ENCODE assay signal across 19 cellular contexts in the genomic region with DNA sequence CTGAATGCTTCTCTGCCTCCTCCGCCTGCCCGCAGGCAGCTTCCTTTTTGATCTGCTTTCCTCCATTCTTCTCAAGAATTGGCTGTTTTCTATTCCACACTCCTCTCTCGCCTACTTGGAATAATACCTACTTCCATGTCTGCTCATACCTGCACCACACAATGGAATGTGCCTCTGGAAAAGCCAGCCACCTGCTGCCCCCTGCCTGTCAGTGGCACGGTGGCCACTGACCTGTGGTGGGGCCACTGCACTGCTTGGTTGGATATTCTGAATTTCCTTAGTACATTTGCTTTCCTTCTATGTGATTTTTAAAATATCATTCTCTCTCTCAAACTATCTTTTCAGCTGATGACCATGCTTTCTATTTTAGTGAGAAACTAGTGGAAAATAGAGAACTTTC.
A peak's percentile ranks its signal among the peaks of the same experiment; 100 is the strongest.
DNase-seq lines count a peak whose midpoint lies in the region; ATAC-seq and TF ChIP-seq lines count a peak whose summit lies in the region.
"Had no signal": no experiment of that assay in that cellular context is flagged by ENCODE, and none has a peak within 500 bp of the region (broad histone marks: within the 10 kb centered on the region; RNA-seq: fewer than 3 reads in every experiment).

No MANE protein-coding gene starts in this region.

- intact Hi-C loops in OCI-LY7 (cut with micrococcal nuclease; ENCODE audit: unreplicated experiment): no loop called here
- intact Hi-C loops in lower lobe of right lung (cut with DNase I): no loop called here
- intact Hi-C loops in left ventricle myocardium inferior (cut with micrococcal nuclease): no loop called here

- H3K9me2 ChIP-seq in OCI-LY7 (ENCODE audit: insufficient read depth, low read length): no peaks in the 10 kb centered on the region

- BruUV-seq in OCI-LY7 (replicated peaks; lab: Mats Ljungman, UMichigan): no TSS peak

- no peaks in the 10 kb centered on the region for H3K27me3 ChIP-seq in lower lobe of right lung (ENCODE audit: low read depth)
- peaks cover 7% of the 10 kb centered on the region for H3K27me3 ChIP-seq in left ventricle myocardium inferior (ENCODE audit: low read depth)
- H3K27me3 ChIP-seq: BLaER1 treated with 17β-estradiol and CSF1 and Interleukin-3, amounts not matched to agents 10 nM and 100 nM had no signal

- H3K27ac ChIP-seq in OCI-LY7 (ENCODE audit: low read depth, low read length, poor library complexity, severe bottlenecking) (no peak overlapping the region), lower lobe of right lung (no peak overlapping the region), left ventricle myocardium inferior (replicated peaks) (no peak overlapping the region)
- H3K27ac ChIP-seq: BLaER1 treated with 17β-estradiol and CSF1 and Interleukin-3, amounts not matched to agents 10 nM and 100 nM; HL-60; SK-N-MC had no signal

- H3K9me3 ChIP-seq in OCI-LY7 (ENCODE audit: low read length) (no peaks in the 10 kb centered on the region), lower lobe of right lung (no peaks in the 10 kb centered on the region), left ventricle myocardium inferior (replicated peaks) (peaks cover 14% of the 10 kb centered on the region)

- peak; percentile 14 for DNase-seq in DMS53 (lab: John Stamatoyannopoulos, UW)
- no peak for DNase-seq in DMS53 treated with DMSO at 0.1 percent for 48 hours (lab: John Stamatoyannopoulos, UW; ENCODE audit: unreplicated experiment)
- peak; percentile 10 for DNase-seq in ELF-1 (ENCODE audit: low read depth, low spot score)
- no peak for DNase-seq in OCI-LY7 (ENCODE audit: low spot score)
- no peak for DNase-seq in lower lobe of right lung
- DNase-seq in 8988T: no peak
- no peak for DNase-seq in left ventricle myocardium inferior
- DNase-seq in activated CD4-positive, alpha-beta T cell treated with anti-CD3 and anti-CD28 coated beads for 4 hours: no peak
- DNase-seq: HCEC 1CT, NCI-H1048, NCI-H1436 treated with DMSO at 0.1 percent for 48 hours, NCI-H2081 treated with DMSO at 0.1 percent for 48 hours, NCI-H2227 treated with DMSO at 0.1 percent for 48 hours, NCI-H524 treated with DMSO at 0.1 percent for 48 hours, T-helper 1 cell had no signal

- H3K79me2 ChIP-seq in OCI-LY7 (ENCODE audit: insufficient read depth, low read depth, low read length): no peaks in the 10 kb centered on the region

- ATAC-seq in lower lobe of right lung: no peak
- ATAC-seq: K562 had no signal

- H3K36me3 ChIP-seq in OCI-LY7 (ENCODE audit: insufficient read depth, low read length) (no peaks in the 10 kb centered on the region), lower lobe of right lung (no peaks in the 10 kb centered on the region), left ventricle myocardium inferior (no peaks in the 10 kb centered on the region)
- H3K36me3 ChIP-seq: BLaER1 treated with 17β-estradiol and CSF1 and Interleukin-3, amounts not matched to agents 10 nM and 100 nM had no signal

- POLR2A ChIA-PET in OCI-LY7 (lab: Charles Lee): interaction anchor here (1.1 kb wide), 1 partner anchor 97 kb away, joined by 4 read pairs; no protein-coding TSS in a partner anchor

- TF ChIP-seq CTCF in OCI-LY7 (conservative IDR thresholded peaks at IDR 0.05; ENCODE audit: low read length) (0 out of 2 replicates have a peak, but pooled peaks have one; percentile 18), lower lobe of right lung (IDR thresholded peaks at IDR 0.05) (peak; percentile 16), left ventricle myocardium inferior (IDR thresholded peaks at IDR 0.05; ENCODE audit: borderline replicate concordance) (no peak)

- no peak overlapping the region for H3K4me3 ChIP-seq in OCI-LY7 (ENCODE audit: low read depth, low read length, poor library complexity, severe bottlenecking)
- H3K4me3 ChIP-seq in lower lobe of right lung: no peak overlapping the region
- no peak overlapping the region for H3K4me3 ChIP-seq in left ventricle myocardium inferior
- H3K4me3 ChIP-seq: BLaER1 treated with 17β-estradiol and CSF1 and Interleukin-3, amounts not matched to agents 10 nM and 100 nM; K562; SK-N-MC had no signal

- CTCF ChIA-PET in OCI-LY7 (lab: Charles Lee; ENCODE audit: unreplicated experiment): no interaction called here

- no peaks in the 10 kb centered on the region for H3K4me1 ChIP-seq in OCI-LY7 (ENCODE audit: insufficient read depth, low read length, poor library complexity, severe bottlenecking)
- no peaks in the 10 kb centered on the region for H3K4me1 ChIP-seq in lower lobe of right lung
- no peaks in the 10 kb centered on the region for H3K4me1 ChIP-seq in left ventricle myocardium inferior

- H2AFZ ChIP-seq in OCI-LY7 (ENCODE audit: low read length): no peak overlapping the region

- no peak overlapping the region for H3K4me2 ChIP-seq in OCI-LY7 (ENCODE audit: low read length)
- H3K4me2 ChIP-seq: BLaER1 treated with 17β-estradiol and CSF1 and Interleukin-3, amounts not matched to agents 10 nM and 100 nM had no signal

- no peaks in the 10 kb centered on the region for H4K20me1 ChIP-seq in OCI-LY7 (ENCODE audit: insufficient read depth, low read length)
- H4K20me1 ChIP-seq: BLaER1 treated with 17β-estradiol and CSF1 and Interleukin-3, amounts not matched to agents 10 nM and 100 nM had no signal

Comparison
In these comparisons a context has a peak if more than half of its experiments do, and no peak if none do; other contexts are left out.
1. DNase-seq: peak in DMS53 (single experiment) and ELF-1 (single experiment); none in DMS53 treated with DMSO at 0.1 percent for 48 hours (single experiment), OCI-LY7 (single experiment), lower lobe of right lung (single experiment), 8988T (single experiment), left ventricle myocardium inferior (single experiment) and activated CD4-positive, alpha-beta T cell treated with anti-CD3 and anti-CD28 coated beads for 4 hours (0 of 2).